ENCODE assay signal across 30 cellular contexts in the genomic region with DNA sequence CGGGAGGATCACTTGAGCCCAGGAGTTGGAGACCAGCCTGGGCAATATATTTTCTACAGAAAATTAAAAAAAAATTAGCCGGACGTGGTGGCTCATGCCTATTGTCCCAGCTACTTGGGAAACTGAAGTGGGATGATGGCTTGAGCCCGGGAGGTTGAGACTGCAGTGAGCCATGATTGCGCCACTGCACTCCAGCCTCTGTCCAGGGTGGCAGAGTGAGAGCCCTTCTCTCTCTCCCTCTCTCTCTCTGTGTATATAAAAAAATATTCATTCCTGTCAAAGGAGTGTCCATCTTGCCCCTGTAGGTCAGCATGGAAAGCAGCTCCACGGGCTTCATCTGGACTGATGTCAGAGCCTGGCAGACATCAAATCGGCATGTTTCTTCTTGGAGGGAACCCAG. TPM values are rescaled to one million over a fixed set of nuclear protein-coding genes. Genes with fewer than 3 reads are reported as not detected.
"Had no signal": no experiment of that assay in that cellular context is flagged by ENCODE, and none has a peak within 500 bp of the region (broad histone marks: within the 10 kb centered on the region; RNA-seq: fewer than 3 reads in every experiment).

No MANE protein-coding gene starts in this region.

- H3K27me3 ChIP-seq: brain microvascular endothelial cell had no signal

- H3K4me3 ChIP-seq: esophagus muscularis mucosa, heart left ventricle had no signal

- H3K27me3 Mint-ChIP-seq: activated CD4-positive, alpha-beta memory T cell treated with anti-CD3 and anti-CD28 coated beads, Interleukin-2, amount 10 ng/mL, durations not matched to agents 7 days and 5 days; activated naive CD4-positive, alpha-beta T cell treated with anti-CD3 and anti-CD28 coated beads, Interleukin-2, amount 10 ng/mL, durations not matched to agents 7 days and 5 days; activated naive CD8-positive, alpha-beta T cell; activated T-cell treated with anti-CD3 and anti-CD28 coated beads, Interleukin-2, amount 50 U/mL, for 24 hours had no signal

- H3K9me3 Mint-ChIP-seq: activated CD4-positive, alpha-beta memory T cell treated with anti-CD3 and anti-CD28 coated beads, Interleukin-2, amount 10 ng/mL, durations not matched to agents 7 days and 5 days; activated CD4-positive, alpha-beta T cell treated with anti-CD3 and anti-CD28 coated beads, Interleukin-2, amount 10 ng/mL, durations not matched to agents 7 days and 5 days; activated naive CD4-positive, alpha-beta T cell treated with anti-CD3 and anti-CD28 coated beads, Interleukin-2, amount 10 ng/mL, durations not matched to agents 7 days and 5 days; activated T-cell treated with anti-CD3 and anti-CD28 coated beads, Interleukin-2, amount 50 U/mL, for 24 hours; activated T-cell treated with anti-CD3 and anti-CD28 coated beads, Interleukin-2, amount 50 U/mL, for 72 hours; central memory CD8-positive, alpha-beta T cell; effector memory CD8-positive, alpha-beta T cell had no signal

- DNase-seq: activated CD4-positive, alpha-beta memory T cell treated with anti-CD3 and anti-CD28 coated beads, Interleukin-2, amount 10 ng/mL, durations not matched to agents 7 days and 5 days; activated CD4-positive, alpha-beta T cell treated with anti-CD3 and anti-CD28 coated beads for 1 hour; activated CD4-positive, alpha-beta T cell treated with anti-CD3 and anti-CD28 coated beads for 4 hours; activated CD4-positive, alpha-beta T cell treated with anti-CD3 and anti-CD28 coated beads, Interleukin-2, amount 10 ng/mL, durations not matched to agents 7 days and 5 days; activated CD4-positive, alpha-beta T cell treated with anti-CD3 and anti-CD28 coated beads, Interleukin-2, amount 50 U/mL, for 4 hours; activated CD8-positive, alpha-beta memory T cell treated with anti-CD3 and anti-CD28 coated beads, Interleukin-2, amount 50 U/mL, for 48 hours; activated gamma-delta T cell; activated naive CD4-positive, alpha-beta T cell; activated naive CD4-positive, alpha-beta T cell treated with anti-CD3 and anti-CD28 coated beads, Interleukin-2, amount 10 ng/mL, durations not matched to agents 7 days and 5 days; activated T-cell treated with anti-CD3 and anti-CD28 coated beads for 4 hours; activated T-cell treated with anti-CD3 and anti-CD28 coated beads, Interleukin-2, amount 50 U/mL, for 24 hours; activated T-cell treated with anti-CD3 and anti-CD28 coated beads, Interleukin-2, amount 50 U/mL, for 72 hours; amniotic stem cell; anterior cingulate cortex; brain microvascular endothelial cell; cortex of kidney; dermis blood vessel endothelial cell; effector CD4-positive, alpha-beta T cell; effector memory CD8-positive, alpha-beta T cell; erythroblast; foreskin melanocyte; heart left ventricle; T-helper 2 cell had no signal

- H3K36me3 Mint-ChIP-seq: activated naive CD4-positive, alpha-beta T cell treated with anti-CD3 and anti-CD28 coated beads, Interleukin-2, amount 10 ng/mL, durations not matched to agents 7 days and 5 days; activated naive CD8-positive, alpha-beta T cell had no signal

- H3K36me3 ChIP-seq: brain microvascular endothelial cell, esophagus muscularis mucosa, heart left ventricle had no signal

- H3K27ac ChIP-seq: brain microvascular endothelial cell, esophagus muscularis mucosa, heart left ventricle had no signal

- FAIRE-seq: astrocyte, colon had no signal

- H3K27ac Mint-ChIP-seq: activated CD4-positive, alpha-beta memory T cell treated with anti-CD3 and anti-CD28 coated beads, Interleukin-2, amount 10 ng/mL, durations not matched to agents 7 days and 5 days; activated CD4-positive, alpha-beta T cell treated with anti-CD3 and anti-CD28 coated beads, Interleukin-2, amount 10 ng/mL, durations not matched to agents 7 days and 5 days; activated naive CD4-positive, alpha-beta T cell treated with anti-CD3 and anti-CD28 coated beads, Interleukin-2, amount 10 ng/mL, durations not matched to agents 7 days and 5 days; activated naive CD8-positive, alpha-beta T cell; activated T-cell treated with anti-CD3 and anti-CD28 coated beads, Interleukin-2, amount 50 U/mL, for 24 hours; activated T-cell treated with anti-CD3 and anti-CD28 coated beads, Interleukin-2, amount 50 U/mL, for 72 hours; effector memory CD8-positive, alpha-beta T cell; WTC11 had no signal

- ATAC-seq: activated T-cell treated with anti-CD3 and anti-CD28 coated beads, Interleukin-2, amount 50 U/mL, for 72 hours; effector memory CD8-positive, alpha-beta T cell; heart left ventricle; WTC11 had no signal

- H3K4me1 Mint-ChIP-seq: activated CD4-positive, alpha-beta memory T cell treated with anti-CD3 and anti-CD28 coated beads, Interleukin-2, amount 10 ng/mL, durations not matched to agents 7 days and 5 days; activated CD4-positive, alpha-beta T cell treated with anti-CD3 and anti-CD28 coated beads, Interleukin-2, amount 10 ng/mL, durations not matched to agents 7 days and 5 days; activated naive CD4-positive, alpha-beta T cell treated with anti-CD3 and anti-CD28 coated beads, Interleukin-2, amount 10 ng/mL, durations not matched to agents 7 days and 5 days; central memory CD8-positive, alpha-beta T cell; WTC11 had no signal

- H3K4me3 Mint-ChIP-seq: activated CD4-positive, alpha-beta memory T cell treated with anti-CD3 and anti-CD28 coated beads, Interleukin-2, amount 10 ng/mL, durations not matched to agents 7 days and 5 days; activated CD4-positive, alpha-beta T cell treated with anti-CD3 and anti-CD28 coated beads, Interleukin-2, amount 10 ng/mL, durations not matched to agents 7 days and 5 days; activated naive CD4-positive, alpha-beta T cell treated with anti-CD3 and anti-CD28 coated beads, Interleukin-2, amount 10 ng/mL, durations not matched to agents 7 days and 5 days; activated naive CD8-positive, alpha-beta T cell; activated T-cell treated with anti-CD3 and anti-CD28 coated beads, Interleukin-2, amount 50 U/mL, for 24 hours; activated T-cell treated with anti-CD3 and anti-CD28 coated beads, Interleukin-2, amount 50 U/mL, for 72 hours; central memory CD8-positive, alpha-beta T cell; effector memory CD8-positive, alpha-beta T cell; WTC11 had no signal

RNA-seq across cellular contexts. Expression of a gene that starts 31.2 kb away (rescaled TPM):
- total RNA-seq: bronchial epithelial cell had no signal
